ENCODE assay signal across 8 cellular contexts in genomic region chr5:57779383-57780223, GRCh38.
DNase-seq lines count a peak whose midpoint lies in the region; ATAC-seq and TF ChIP-seq lines count a peak whose summit lies in the region.

No MANE protein-coding gene starts in this region.

- DNase-seq in AML-193 (lab: John Stamatoyannopoulos, UW) (peak; percentile 11 to 18), HT1080 (ENCODE audit: low read depth) (peak; percentile 70), RKO (ENCODE audit: low spot score) (peak; percentile 50), dermis microvascular lymphatic vessel endothelial cell (ENCODE audit: low read depth in 2 of 2) (peak; percentile 67 to 86), lung (ENCODE audit: low spot score) (peak; percentile 32)
- no peak for DNase-seq in effector CD8-positive, alpha-beta T cell (lab: John Stamatoyannopoulos, UW)

- peaks cover 4 to 9% of the 10 kb centered on the region in 2 donors for H3K4me1 ChIP-seq in lung (ENCODE audit: control insufficient read depth in 2 of 2, insufficient read depth in 2 of 2, low read length in 2 of 2)

- ATAC-seq in lung (ENCODE audit: insufficient read depth, low FRiP score) (no peak), HG02588 (IDR thresholded peaks at IDR 0.05; ENCODE audit: unreplicated experiment) (no peak)

- no peak overlapping the region for H3K27ac ChIP-seq in lung (ENCODE audit: low read depth in 1 of 2, low read length in 1 of 2)

- H3K36me3 ChIP-seq in lung (ENCODE audit: control insufficient read depth in 2 of 2, insufficient read depth in 2 of 2, low read length in 2 of 2): no peaks in the 10 kb centered on the region

- H3K9me3 ChIP-seq in lung (ENCODE audit: control insufficient read depth in 2 of 2, insufficient read depth in 1 of 2, low read length in 1 of 2): no peaks in the 10 kb centered on the region

- H3K4me3 ChIP-seq in lung: no peak overlapping the region

- H3K27me3 ChIP-seq in lung (ENCODE audit: control insufficient read depth, insufficient read depth): no peaks in the 10 kb centered on the region

- TF ChIP-seq CTCF in GM12873 (IDR thresholded peaks at IDR 0.05; ENCODE audit: insufficient read depth, low read depth, low read length, missing control alignments): peak; percentile 42
- TF ChIP-seq CTCF in lung (IDR thresholded peaks at IDR 0.05; ENCODE audit: control extremely low read depth, extremely low read depth): peak; percentile 38

- 23 to 48% methylated on average over 3 of the region's 3 CpGs for WGBS in lung, 2 donors
